ENCODE assay signal across 11 cellular contexts in the genomic region with DNA sequence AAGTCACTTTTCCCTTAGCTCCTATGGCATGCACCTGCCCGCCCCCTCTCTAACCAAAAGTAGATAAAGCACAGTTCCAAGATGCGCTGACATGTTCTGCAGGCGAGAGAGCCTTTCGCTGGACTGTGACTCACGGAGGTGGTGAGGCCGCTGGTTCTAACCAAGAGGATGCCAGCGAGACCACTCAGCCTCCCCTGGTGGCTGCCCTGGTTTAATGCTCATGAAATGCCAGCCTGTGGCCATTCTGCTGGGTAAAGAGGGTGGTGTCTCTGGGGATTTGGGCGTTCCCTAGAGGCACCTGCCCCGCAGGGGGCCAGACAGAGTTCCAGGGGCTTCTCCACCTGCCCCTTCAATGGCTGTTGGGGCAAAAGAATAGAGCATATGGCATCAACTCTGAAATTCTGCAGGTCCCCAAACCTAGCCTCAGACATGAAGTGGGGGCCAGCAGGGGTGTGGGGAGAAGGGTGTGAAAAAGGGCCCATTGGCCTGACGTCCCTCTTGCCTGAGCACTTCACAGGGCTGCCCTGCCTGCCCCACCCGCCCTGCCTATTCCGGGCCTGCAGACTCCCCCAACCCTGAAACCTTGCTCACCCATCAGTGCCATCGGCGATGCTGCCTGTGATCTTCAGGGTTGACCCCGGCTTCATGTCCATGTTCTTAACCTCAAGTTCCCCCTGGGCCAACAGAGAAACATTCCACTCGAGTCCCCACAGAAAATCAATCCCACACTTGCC. TPM values are rescaled to one million over a fixed set of nuclear protein-coding genes. Genes with fewer than 3 reads are reported as not detected.
DNase-seq lines count a peak whose midpoint lies in the region; FAIRE-seq and TF ChIP-seq lines count a peak whose summit lies in the region.
"Had no signal": no experiment of that assay in that cellular context is flagged by ENCODE, and none has a peak within 500 bp of the region (broad histone marks: within the 10 kb centered on the region; RNA-seq: fewer than 3 reads in every experiment).

No MANE protein-coding gene starts in this region.

- no peak for TF ChIP-seq POLR2A in suprapubic skin (IDR thresholded peaks at IDR 0.05)

- in situ Hi-C loops in SK-MEL-5 (cut with HindIII; ENCODE audit: low pct_unique_long_range_greater_than_20kb, low sequenced_read_pairs), result no loop called here
- in situ Hi-C loops in G401 (cut with HindIII; ENCODE audit: low sequenced_read_pairs), result no loop called here

- H3K9me3 ChIP-seq in endodermal cell (ENCODE audit: control insufficient read depth, low read length) (no peaks in the 10 kb centered on the region), suprapubic skin (no peaks in the 10 kb centered on the region)

- H3K4me1 Mint-ChIP-seq in endodermal cell, result peaks cover 30% of the 10 kb centered on the region

- H3K4me3 ChIP-seq in endodermal cell (ENCODE audit: low read length) (no peak overlapping the region), suprapubic skin (no peak overlapping the region)
- H3K4me3 ChIP-seq: skin epidermis had no signal

- H3K27me3 ChIP-seq in endodermal cell (ENCODE audit: control insufficient read depth, insufficient read depth, low read length, poor library complexity, severe bottlenecking) (no peaks in the 10 kb centered on the region), suprapubic skin (no peaks in the 10 kb centered on the region)

- H3K4me1 ChIP-seq in endodermal cell (ENCODE audit: control insufficient read depth, insufficient read depth, low read length), result peaks cover 37% of the 10 kb centered on the region
- H3K4me1 ChIP-seq in suprapubic skin, result peaks cover 37% of the 10 kb centered on the region

- peak; percentile 41 for TF ChIP-seq CTCF in endodermal cell (conservative IDR thresholded peaks at IDR 0.05)
- TF ChIP-seq CTCF in suprapubic skin (IDR thresholded peaks at IDR 0.05), result no peak
- no peak for TF ChIP-seq CTCF in D721Med (IDR thresholded peaks at IDR 0.05; ENCODE audit: insufficient read depth, missing control alignments)

- no peak overlapping the region for H3K4me3 Mint-ChIP-seq in endodermal cell

- WGBS in endodermal cell (ENCODE audit: insufficient coverage in 1 of 2, insufficient read length in 1 of 2), 2 experiments, result 82 to 90% methylated on average over 13 to 16 of the region's 16 CpGs
- WGBS in suprapubic skin, result 86% methylated on average over 9 of the region's 16 CpGs

- H3K27me3 Mint-ChIP-seq in endodermal cell (ENCODE audit: insufficient read depth), result no peaks in the 10 kb centered on the region

- no peak overlapping the region for H3K9ac ChIP-seq in endodermal cell (ENCODE audit: extremely low read depth, low read length, poor library complexity, severe bottlenecking)

- FAIRE-seq in D721Med (lab: Jason Lieb, UNC), result no peak

- no peak for TF ChIP-seq EP300 in suprapubic skin (IDR thresholded peaks at IDR 0.05)

- peak overlapping the region; percentile 96 for H3K27ac Mint-ChIP-seq in endodermal cell

- H3K36me3 Mint-ChIP-seq in endodermal cell (ENCODE audit: low read depth), result peaks cover 11% of the 10 kb centered on the region

- no peaks in the 10 kb centered on the region for H3K9me3 Mint-ChIP-seq in endodermal cell

- DNase-seq in HK-2 (ENCODE audit: unreplicated experiment) (peak; percentile 70), SK-MEL-5 (ENCODE audit: low read depth, low spot score) (peak; percentile 59), endodermal cell (no peak), suprapubic skin (ENCODE audit: low spot score in 2 of 2) (no peak), D721Med (ENCODE audit: insufficient read length, low spot score) (no peak), ureter (ENCODE audit: low spot score) (no peak), G401 (ENCODE audit: low spot score) (no peak)
- DNase-seq: H7, midbrain, NCI-H1436 had no signal

- H3K27ac ChIP-seq in endodermal cell (ENCODE audit: low read depth, low read length), result no peak overlapping the region
- peak overlapping the region; percentile 42 for H3K27ac ChIP-seq in suprapubic skin

- H3K36me3 ChIP-seq in endodermal cell (ENCODE audit: control insufficient read depth, insufficient read depth, low read length) (peaks cover 15% of the 10 kb centered on the region), suprapubic skin (peaks cover 24% of the 10 kb centered on the region)

RNA-seq across cellular contexts. Expression of gene LGALS2, which starts 8.5 kb away (rescaled TPM):
- not detected in 2 replicates for total RNA-seq in SK-MEL-5 (2014; rRNA removed; shearing (Covaris generic))
- not detected in 2 replicates for polyA plus RNA-seq in SK-MEL-5 (2015; cell fraction: cytosol; rRNA removed)
- not detected in 2 replicates for polyA plus RNA-seq in SK-MEL-5 (2015; cell fraction: nucleus; rRNA removed)
- under 1 TPM in 1 of 2 donors, not detected in 1; 0.86 TPM for total RNA-seq in endodermal cell
- polyA plus RNA-seq in endodermal cell (2013, experiment 1 of 2), result not detected
- polyA plus RNA-seq in endodermal cell (2013, experiment 2 of 2), result not detected
- not detected for total RNA-seq in suprapubic skin
- not detected for total RNA-seq in ureter
- not detected in 2 replicates for total RNA-seq in G401 (2014; rRNA removed; shearing (Covaris generic))
- total RNA-seq: H7 had no signal

RNA-seq across cellular contexts. Expression of gene CDC42EP1, which starts 11.1 kb away (rescaled TPM):
- 25.4 and 30.7 TPM in 2 replicates for total RNA-seq in SK-MEL-5 (2014; rRNA removed; shearing (Covaris generic))
- polyA plus RNA-seq in SK-MEL-5 (2015; cell fraction: cytosol; rRNA removed), result 141 and 156 TPM in 2 replicates
- polyA plus RNA-seq in SK-MEL-5 (2015; cell fraction: nucleus; rRNA removed), result 23.8 and 25.4 TPM in 2 replicates
- 10 to 100 TPM; 45.0 to 45.1 TPM for total RNA-seq in endodermal cell
- 22.1 TPM for polyA plus RNA-seq in endodermal cell (2013, experiment 1 of 2)
- 22.6 TPM for polyA plus RNA-seq in endodermal cell (2013, experiment 2 of 2)
- 10 to 100 TPM; 32.1 to 93.7 (median 80.9) TPM for total RNA-seq in suprapubic skin
- total RNA-seq in ureter, result 33.4 TPM
- 25.2 and 32.6 TPM in 2 replicates for total RNA-seq in G401 (2014; rRNA removed; shearing (Covaris generic))

RNA-seq across cellular contexts. Expression of gene GGA1, which starts 37.2 kb away (rescaled TPM):
- 62.0 and 70.3 TPM in 2 replicates for total RNA-seq in SK-MEL-5 (2014; rRNA removed; shearing (Covaris generic))
- 60.5 and 73.1 TPM in 2 replicates for polyA plus RNA-seq in SK-MEL-5 (2015; cell fraction: cytosol; rRNA removed)
- polyA plus RNA-seq in SK-MEL-5 (2015; cell fraction: nucleus; rRNA removed), result 370 and 419 TPM in 2 replicates
- total RNA-seq in endodermal cell, result 10 to 100 TPM; 87.5 TPM
- polyA plus RNA-seq in endodermal cell (2013, experiment 1 of 2), result 60.0 TPM
- polyA plus RNA-seq in endodermal cell (2013, experiment 2 of 2), result 56.4 TPM
- total RNA-seq in suprapubic skin, result 100 to 1,000 TPM in 1 of 4 donors, 10 to 100 TPM in 3; 52.8 to 124 (median 65.3) TPM
- total RNA-seq in ureter, result 68.9 TPM
- total RNA-seq in G401 (2014; rRNA removed; shearing (Covaris generic)), result 42.0 and 42.5 TPM in 2 replicates

RNA-seq across cellular contexts. Expression of gene CARD10, which starts 52.2 kb away (rescaled TPM):
- 2.0 and 3.1 TPM in 2 replicates for total RNA-seq in SK-MEL-5 (2014; rRNA removed; shearing (Covaris generic))
- 6.0 TPM in 2 replicates for polyA plus RNA-seq in SK-MEL-5 (2015; cell fraction: cytosol; rRNA removed)
- polyA plus RNA-seq in SK-MEL-5 (2015; cell fraction: nucleus; rRNA removed), result 9.2 and 10.3 TPM in 2 replicates
- total RNA-seq in endodermal cell (10 to 100 TPM; 20.3 to 24.4 TPM), suprapubic skin (10 to 100 TPM; 12.2 to 17.3 (median 14.8) TPM), ureter (14.9 TPM)
- polyA plus RNA-seq in endodermal cell (2013, experiment 1 of 2), result 4.8 TPM
- polyA plus RNA-seq in endodermal cell (2013, experiment 2 of 2), result 6.1 TPM
- 18.3 and 26.0 TPM in 2 replicates for total RNA-seq in G401 (2014; rRNA removed; shearing (Covaris generic))

Comparison
In these comparisons a context has a peak if more than half of its experiments do, and no peak if none do; other contexts are left out.
1. DNase-seq: peak in HK-2 (single experiment) and SK-MEL-5 (single experiment); none in endodermal cell (single experiment), suprapubic skin (0 of 2), D721Med (single experiment), ureter (single experiment) and G401 (single experiment).